ENCODE assay signal across 11 cellular contexts in the genomic region with DNA sequence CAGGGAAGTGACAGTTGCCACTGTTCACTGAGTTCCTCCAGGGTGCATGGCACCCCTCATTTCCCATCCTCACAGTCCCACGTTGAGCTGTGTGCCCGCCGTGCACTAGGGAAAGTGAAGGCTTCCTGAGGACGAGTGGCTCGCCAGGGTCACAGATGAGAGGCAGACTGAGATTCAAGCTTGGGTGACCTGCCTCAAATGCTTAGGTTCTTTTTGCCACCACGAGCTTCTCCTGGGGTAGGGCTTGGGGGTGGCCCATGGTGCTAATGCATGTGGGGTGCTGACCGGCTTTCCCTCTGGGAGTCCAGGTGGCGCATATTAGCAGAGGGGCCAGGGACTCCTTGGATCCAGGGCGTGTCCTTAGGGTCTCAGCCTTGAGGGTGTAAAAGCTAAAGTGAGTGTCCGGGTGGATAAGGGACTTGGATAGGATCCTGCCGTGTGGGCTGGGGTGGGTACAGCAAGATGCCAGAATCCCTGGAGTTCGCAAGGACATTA. TPM values are rescaled to one million over a fixed set of nuclear protein-coding genes. Genes with fewer than 3 reads are reported as not detected.
DNase-seq lines count a peak whose midpoint lies in the region; ATAC-seq lines count a peak whose summit lies in the region.
"Had no signal": no experiment of that assay in that cellular context is flagged by ENCODE, and none has a peak within 500 bp of the region (broad histone marks: within the 10 kb centered on the region; RNA-seq: fewer than 3 reads in every experiment).

No MANE protein-coding gene starts in this region.

- no peak for DNase-seq in activated CD8-positive, alpha-beta memory T cell treated with anti-CD3 and anti-CD28 coated beads, Interleukin-2, amount 10 ng/mL, durations not matched to agents 7 days and 5 days
- DNase-seq in activated CD8-positive, alpha-beta memory T cell treated with anti-CD3 and anti-CD28 coated beads, Interleukin-2, amount 50 U/mL, for 4 hours = no peak
- DNase-seq in activated CD4-positive, alpha-beta memory T cell treated with anti-CD3 and anti-CD28 coated beads, Interleukin-2, amount 10 ng/mL, durations not matched to agents 7 days and 5 days = no peak
- DNase-seq in memory B cell (ENCODE audit: low spot score in 2 of 2) (no peak), NCI-H1417 (lab: John Stamatoyannopoulos, UW) (no peak), NCI-H2107 treated with DMSO at 0.1 percent for 48 hours (lab: John Stamatoyannopoulos, UW; ENCODE audit: unreplicated experiment) (no peak)
- DNase-seq: Caco-2, NCI-H2029 had no signal

- peak overlapping the region; percentile 79 for H3K27ac ChIP-seq in temporal lobe (ENCODE audit: low read depth, low read length)
- H3K27ac ChIP-seq: SK-N-MC had no signal

- ATAC-seq in activated CD8-positive, alpha-beta memory T cell treated with anti-CD3 and anti-CD28 coated beads, Interleukin-2, amount 10 ng/mL, durations not matched to agents 7 days and 5 days = no peak
- ATAC-seq in memory B cell (ENCODE audit: low read depth) (no peak), GM21723 (IDR thresholded peaks at IDR 0.05; ENCODE audit: unreplicated experiment) (no peak)

- peak overlapping the region; percentile 89 for H3K27ac Mint-ChIP-seq in activated CD8-positive, alpha-beta memory T cell treated with anti-CD3 and anti-CD28 coated beads, Interleukin-2, amount 10 ng/mL, durations not matched to agents 7 days and 5 days
- H3K27ac Mint-ChIP-seq in activated CD4-positive, alpha-beta memory T cell treated with anti-CD3 and anti-CD28 coated beads, Interleukin-2, amount 10 ng/mL, durations not matched to agents 7 days and 5 days = peak overlapping the region; percentile 95
- H3K27ac Mint-ChIP-seq in memory B cell = peak overlapping the region; percentile 74

- H3K27me3 Mint-ChIP-seq in activated CD8-positive, alpha-beta memory T cell treated with anti-CD3 and anti-CD28 coated beads, Interleukin-2, amount 10 ng/mL, durations not matched to agents 7 days and 5 days = no peaks in the 10 kb centered on the region
- no peaks in the 10 kb centered on the region for H3K27me3 Mint-ChIP-seq in activated CD4-positive, alpha-beta memory T cell treated with anti-CD3 and anti-CD28 coated beads, Interleukin-2, amount 10 ng/mL, durations not matched to agents 7 days and 5 days
- H3K27me3 Mint-ChIP-seq in memory B cell = no peaks in the 10 kb centered on the region

- no peaks in the 10 kb centered on the region for H3K9me3 Mint-ChIP-seq in activated CD8-positive, alpha-beta memory T cell treated with anti-CD3 and anti-CD28 coated beads, Interleukin-2, amount 10 ng/mL, durations not matched to agents 7 days and 5 days (ENCODE audit: low read depth)
- no peaks in the 10 kb centered on the region for H3K9me3 Mint-ChIP-seq in activated CD4-positive, alpha-beta memory T cell treated with anti-CD3 and anti-CD28 coated beads, Interleukin-2, amount 10 ng/mL, durations not matched to agents 7 days and 5 days
- H3K9me3 Mint-ChIP-seq in memory B cell = no peaks in the 10 kb centered on the region

- POLR2A ChIA-PET in activated CD4-positive, alpha-beta memory T cell treated with anti-CD3 and anti-CD28 coated beads, Interleukin-2, amount 10 ng/mL, durations not matched to agents 7 days and 5 days (lab: Charles Lee) = interaction anchor here (1.6 to 6.6 kb wide), 7 partner anchors 8 to 33 kb away, joined by 3 to 87 read pairs (median 12); no protein-coding TSS in a partner anchor

- CTCF ChIA-PET in activated CD8-positive, alpha-beta memory T cell treated with anti-CD3 and anti-CD28 coated beads, Interleukin-2, amount 10 ng/mL, durations not matched to agents 7 days and 5 days (lab: Charles Lee) = interaction anchor here (1.1 to 6.5 kb wide), 6 partner anchors 20 to 35 kb away, joined by 3 to 54 read pairs (median 32); no protein-coding TSS in a partner anchor
- CTCF ChIA-PET in activated CD4-positive, alpha-beta memory T cell treated with anti-CD3 and anti-CD28 coated beads, Interleukin-2, amount 10 ng/mL, durations not matched to agents 7 days and 5 days (lab: Charles Lee) = interaction anchor here (1.2 to 4.0 kb wide), 8 partner anchors 21 to 235 kb away, joined by 3 to 34 read pairs (median 8); a partner anchor contains a TSS

- H3K4me3 Mint-ChIP-seq in activated CD8-positive, alpha-beta memory T cell treated with anti-CD3 and anti-CD28 coated beads, Interleukin-2, amount 10 ng/mL, durations not matched to agents 7 days and 5 days = peak overlapping the region; percentile 82
- H3K4me3 Mint-ChIP-seq in activated CD4-positive, alpha-beta memory T cell treated with anti-CD3 and anti-CD28 coated beads, Interleukin-2, amount 10 ng/mL, durations not matched to agents 7 days and 5 days = peak overlapping the region; percentile 96
- peak overlapping the region; percentile 90 for H3K4me3 Mint-ChIP-seq in memory B cell

- H3K36me3 Mint-ChIP-seq in activated CD8-positive, alpha-beta memory T cell treated with anti-CD3 and anti-CD28 coated beads, Interleukin-2, amount 10 ng/mL, durations not matched to agents 7 days and 5 days = peaks cover 45% of the 10 kb centered on the region
- H3K36me3 Mint-ChIP-seq in activated CD4-positive, alpha-beta memory T cell treated with anti-CD3 and anti-CD28 coated beads, Interleukin-2, amount 10 ng/mL, durations not matched to agents 7 days and 5 days (ENCODE audit: low read depth) = peaks cover 64% of the 10 kb centered on the region
- peaks cover 18% of the 10 kb centered on the region for H3K36me3 Mint-ChIP-seq in memory B cell

- peaks cover 63% of the 10 kb centered on the region for H3K4me1 Mint-ChIP-seq in activated CD8-positive, alpha-beta memory T cell treated with anti-CD3 and anti-CD28 coated beads, Interleukin-2, amount 10 ng/mL, durations not matched to agents 7 days and 5 days
- peaks cover 75% of the 10 kb centered on the region for H3K4me1 Mint-ChIP-seq in activated CD4-positive, alpha-beta memory T cell treated with anti-CD3 and anti-CD28 coated beads, Interleukin-2, amount 10 ng/mL, durations not matched to agents 7 days and 5 days
- H3K4me1 Mint-ChIP-seq in memory B cell = peaks cover 34% of the 10 kb centered on the region

RNA-seq across cellular contexts. Expression of a gene that starts 1.9 kb away (rescaled TPM):
- total RNA-seq in activated CD8-positive, alpha-beta memory T cell treated with anti-CD3 and anti-CD28 coated beads, Interleukin-2, amount 10 ng/mL, durations not matched to agents 7 days and 5 days = 10 to 100 TPM; 65.6 to 93.4 TPM
- total RNA-seq in activated CD4-positive, alpha-beta memory T cell treated with anti-CD3 and anti-CD28 coated beads, Interleukin-2, amount 10 ng/mL, durations not matched to agents 7 days and 5 days = 100 to 1,000 TPM; 135 to 138 TPM
- total RNA-seq in temporal lobe = 2.5 TPM

RNA-seq across cellular contexts. Expression of a gene that starts 8.5 kb away (rescaled TPM):
- total RNA-seq in activated CD8-positive, alpha-beta memory T cell treated with anti-CD3 and anti-CD28 coated beads, Interleukin-2, amount 10 ng/mL, durations not matched to agents 7 days and 5 days = 1 to 10 TPM in 1 of 2 experiments, under 1 TPM in 1; 0.47 to 1.1 TPM
- under 1 TPM; 0.58 to 0.73 TPM for total RNA-seq in activated CD4-positive, alpha-beta memory T cell treated with anti-CD3 and anti-CD28 coated beads, Interleukin-2, amount 10 ng/mL, durations not matched to agents 7 days and 5 days
- total RNA-seq in temporal lobe = not detected
- total RNA-seq: Caco-2 had no signal

RNA-seq across cellular contexts. Expression of a gene that starts 28.8 kb away (rescaled TPM):
- not detected for total RNA-seq in activated CD8-positive, alpha-beta memory T cell treated with anti-CD3 and anti-CD28 coated beads, Interleukin-2, amount 10 ng/mL, durations not matched to agents 7 days and 5 days
- under 1 TPM; 0.48 to 0.53 TPM for total RNA-seq in activated CD4-positive, alpha-beta memory T cell treated with anti-CD3 and anti-CD28 coated beads, Interleukin-2, amount 10 ng/mL, durations not matched to agents 7 days and 5 days
- not detected for total RNA-seq in temporal lobe

RNA-seq across cellular contexts. Expression of a gene that starts 43.3 kb away (rescaled TPM):
- 1 to 10 TPM; 2.2 to 2.5 TPM for total RNA-seq in activated CD8-positive, alpha-beta memory T cell treated with anti-CD3 and anti-CD28 coated beads, Interleukin-2, amount 10 ng/mL, durations not matched to agents 7 days and 5 days
- total RNA-seq in activated CD4-positive, alpha-beta memory T cell treated with anti-CD3 and anti-CD28 coated beads, Interleukin-2, amount 10 ng/mL, durations not matched to agents 7 days and 5 days = 1 to 10 TPM in 1 of 2 experiments, under 1 TPM in 1; 0.98 to 1.1 TPM
- 26.8 TPM for total RNA-seq in temporal lobe

RNA-seq across cellular contexts. Expression of a gene that starts 53.8 kb away (rescaled TPM):
- 10 to 100 TPM; 59.4 to 67.7 TPM for total RNA-seq in activated CD8-positive, alpha-beta memory T cell treated with anti-CD3 and anti-CD28 coated beads, Interleukin-2, amount 10 ng/mL, durations not matched to agents 7 days and 5 days
- 10 to 100 TPM; 38.9 to 39.6 TPM for total RNA-seq in activated CD4-positive, alpha-beta memory T cell treated with anti-CD3 and anti-CD28 coated beads, Interleukin-2, amount 10 ng/mL, durations not matched to agents 7 days and 5 days
- 24.8 TPM for total RNA-seq in temporal lobe

Comparison
In these comparisons a context has a peak if more than half of its experiments do, and no peak if none do; other contexts are left out.
1. RNA of a gene that starts 1.9 kb away (total RNA-seq): 135 to 138 TPM in activated CD4-positive, alpha-beta memory T cell treated with anti-CD3 and anti-CD28 coated beads, Interleukin-2, amount 10 ng/mL, durations not matched to agents 7 days and 5 days and 65.6 to 93.4 TPM in activated CD8-positive, alpha-beta memory T cell treated with anti-CD3 and anti-CD28 coated beads, Interleukin-2, amount 10 ng/mL, durations not matched to agents 7 days and 5 days; 2.5 TPM in temporal lobe (single experiment); every median in the first group is over 10 times any median in the second.
2. Peak in every context shown above with its lines, with median percentiles within 50 percentile points of each other: H3K27ac Mint-ChIP-seq and H3K4me3 Mint-ChIP-seq.